Comparison of ENCODE assay signal across 12 cellular contexts in genomic region chr6:29886686-29887085, GRCh38. TPM values are rescaled to one million over a fixed set of nuclear protein-coding genes. Genes with fewer than 3 reads are reported as not detected.
DNase-seq lines count a peak whose midpoint lies in the region; ATAC-seq and TF ChIP-seq lines count a peak whose summit lies in the region.
"Had no signal": no experiment of that assay in that cellular context is flagged by ENCODE, and none has a peak within 500 bp of the region (broad histone marks: within the 10 kb centered on the region; RNA-seq: fewer than 3 reads in every experiment).

No MANE protein-coding gene starts in this region.

- 35 to 56% methylated on average over 4 to 5 of the region's 5 CpGs for WGBS in body of pancreas, 2 donors

- no peak for DNase-seq in Caco-2
- no peak for DNase-seq in MG63
- no peak for DNase-seq in effector memory CD4-positive, alpha-beta T cell
- DNase-seq in osteocyte (ENCODE audit: extremely low spot score, unreplicated experiment) = no peak
- DNase-seq in stimulated activated CD8-positive, alpha-beta memory T cell treated with anti-CD3 and anti-CD28 coated beads, Interleukin-4, amount 100 ng/mL, for 48 hours = no peak
- DNase-seq in GDM1 (lab: John Stamatoyannopoulos, UW) = no peak
- DNase-seq in body of pancreas = no peak
- DNase-seq: DND-41; NCI-H2081 treated with DMSO at 0.1 percent for 48 hours; stimulated activated CD4-positive, alpha-beta T cell treated with anti-CD3 and anti-CD28 coated beads, Interleukin-2, amount 100 ng/mL, for 48 hours had no signal

- TF ChIP-seq POLR2A in body of pancreas (IDR thresholded peaks at IDR 0.05) = no peak

- no peaks in the 10 kb centered on the region for H3K27me3 ChIP-seq in Caco-2 (replicated peaks; ENCODE audit: control insufficient read depth, insufficient read depth, low read length)
- H3K27me3 ChIP-seq in MG63 = no peaks in the 10 kb centered on the region
- no peaks in the 10 kb centered on the region for H3K27me3 ChIP-seq in effector memory CD4-positive, alpha-beta T cell (replicated peaks; ENCODE audit: control insufficient read depth, insufficient read depth, low read length, poor library complexity, severe bottlenecking)
- H3K27me3 ChIP-seq in body of pancreas = no peaks in the 10 kb centered on the region
- H3K27me3 ChIP-seq: thyroid gland had no signal

- no peaks in the 10 kb centered on the region for H3K9me3 Mint-ChIP-seq in Caco-2 (ENCODE audit: unreplicated experiment)
- H3K9me3 Mint-ChIP-seq in osteocyte (ENCODE audit: unreplicated experiment) = no peaks in the 10 kb centered on the region

- H3K9me3 ChIP-seq in Caco-2 (no peaks in the 10 kb centered on the region), MG63 (no peaks in the 10 kb centered on the region), body of pancreas (no peaks in the 10 kb centered on the region)
- no peaks in the 10 kb centered on the region for H3K9me3 ChIP-seq in effector memory CD4-positive, alpha-beta T cell (ENCODE audit: control insufficient read depth, low read length)
- H3K9me3 ChIP-seq: thyroid gland had no signal

- ATAC-seq in GM19467 (IDR thresholded peaks at IDR 0.05; ENCODE audit: unreplicated experiment) = no peak
- ATAC-seq in body of pancreas = no peak

- H3K4me1 ChIP-seq in Caco-2 = no peaks in the 10 kb centered on the region; the same call in 1 of the 2 replicates
- H3K4me1 ChIP-seq in effector memory CD4-positive, alpha-beta T cell (ENCODE audit: control insufficient read depth, insufficient read depth, low read length, poor library complexity, severe bottlenecking) = peaks cover 5% of the 10 kb centered on the region
- H3K4me1 ChIP-seq in body of pancreas = peaks cover 7% of the 10 kb centered on the region

- CTCF ChIA-PET in Caco-2 (lab: Charles Lee) = interaction anchor here (1.1 kb wide), 1 partner anchor 78 kb away, joined by 4 read pairs; no protein-coding TSS in a partner anchor

- intact Hi-C loops in Caco-2 (cut with micrococcal nuclease; ENCODE audit: unreplicated experiment) (loop anchor here (5.0 kb wide), 1 partner anchor 91 kb away; no protein-coding TSS in a partner anchor), body of pancreas (cut with DNase I) (no loop called here)

- H3K4me3 ChIP-seq in Caco-2 (ENCODE audit: low read depth, low read length) (peak overlapping the region; percentile 66), MG63 (peak overlapping the region; percentile 56), body of pancreas (no peak overlapping the region)
- H3K4me3 ChIP-seq in effector memory CD4-positive, alpha-beta T cell (ENCODE audit: insufficient read depth, low read depth, low read length, poor library complexity, severe bottlenecking) = no peak overlapping the region

- H3K27ac Mint-ChIP-seq in Caco-2 (ENCODE audit: unreplicated experiment) (no peak overlapping the region), osteocyte (ENCODE audit: unreplicated experiment) (no peak overlapping the region)

- H3K36me3 ChIP-seq in Caco-2 (ENCODE audit: control insufficient read depth, insufficient read depth, low read length) (no peaks in the 10 kb centered on the region), MG63 (no peaks in the 10 kb centered on the region), body of pancreas (replicated peaks in 1 of 2; ENCODE audit: insufficient read depth in 1 of 2, low read depth in 2 of 2) (no peaks in the 10 kb centered on the region)
- H3K36me3 ChIP-seq in effector memory CD4-positive, alpha-beta T cell (ENCODE audit: control insufficient read depth, insufficient read depth, low read length) = no peaks in the 10 kb centered on the region
- H3K36me3 ChIP-seq: thyroid gland had no signal

- H3K4me1 Mint-ChIP-seq in Caco-2 (ENCODE audit: low read depth, unreplicated experiment) (peaks cover 7% of the 10 kb centered on the region), osteocyte (ENCODE audit: unreplicated experiment) (peaks cover 12% of the 10 kb centered on the region)

- H3K27ac ChIP-seq in effector memory CD4-positive, alpha-beta T cell (ENCODE audit: insufficient read depth, low read length, poor library complexity, severe bottlenecking) = peak overlapping the region; percentile 93
- peak overlapping the region in 1 of 4 donors; percentile 88 for H3K27ac ChIP-seq in body of pancreas

- POLR2A ChIA-PET in Caco-2 (lab: Charles Lee) = no interaction called here

- H3K27me3 Mint-ChIP-seq in Caco-2 (ENCODE audit: insufficient read depth, unreplicated experiment) (no peaks in the 10 kb centered on the region), osteocyte (ENCODE audit: unreplicated experiment) (peaks cover 52% of the 10 kb centered on the region)

- TF ChIP-seq CTCF in Caco-2 (IDR thresholded peaks at IDR 0.05; ENCODE audit: insufficient read depth in 1 of 2, low read depth in 1 of 2, low read length in 1 of 2, severe bottlenecking in 1 of 2, unreplicated experiment in 1 of 2) (no peak), osteocyte (IDR thresholded peaks at IDR 0.05) (no peak), body of pancreas (IDR thresholded peaks at IDR 0.05) (no peak)

- BruUV-seq in Caco-2 (replicated peaks; lab: Mats Ljungman, UMichigan) = TSS peak; percentile 60

- no peaks in the 10 kb centered on the region for H3K36me3 Mint-ChIP-seq in Caco-2 (ENCODE audit: insufficient read depth, unreplicated experiment)
- no peaks in the 10 kb centered on the region for H3K36me3 Mint-ChIP-seq in osteocyte (ENCODE audit: unreplicated experiment)

- H3K4me3 Mint-ChIP-seq in Caco-2 (ENCODE audit: unreplicated experiment) (peak overlapping the region; percentile 72), osteocyte (ENCODE audit: unreplicated experiment) (peak overlapping the region; percentile 77)

RNA-seq across cellular contexts. Expression of gene HLA-A, which starts 55.6 kb away (rescaled TPM):
- total RNA-seq in Caco-2 (2022) (192 and 198 TPM in 2 replicates), osteocyte (293 and 316 TPM in 2 replicates), body of pancreas (100 to 1,000 TPM; 104 to 281 TPM)
- total RNA-seq in MG63 (2014; rRNA removed; shearing (Covaris generic); ENCODE audit: low replicate concordance) = 139 and 315 TPM in 2 replicates

RNA-seq across cellular contexts. Expression of gene HLA-G, which starts 59.1 kb away (rescaled TPM):
- total RNA-seq in Caco-2 (2022) = 0.88 TPM in 1 of 2 replicates, not detected in the other
- total RNA-seq in MG63 (2014; rRNA removed; shearing (Covaris generic); ENCODE audit: low replicate concordance) = not detected in 2 replicates
- total RNA-seq in osteocyte = 0.32 and 0.68 TPM in 2 replicates
- under 1 TPM in 1 of 2 donors, not detected in 1; 0.78 TPM for total RNA-seq in body of pancreas

Comparison
In these comparisons a context has a peak if more than half of its experiments do, and no peak if none do; other contexts are left out.
1. H3K4me3 ChIP-seq: peak in Caco-2 (single experiment) and MG63 (single experiment); none in effector memory CD4-positive, alpha-beta T cell (single experiment) and body of pancreas (0 of 2).